15 cellular contexts compared by ENCODE assay signal in the genomic region with DNA sequence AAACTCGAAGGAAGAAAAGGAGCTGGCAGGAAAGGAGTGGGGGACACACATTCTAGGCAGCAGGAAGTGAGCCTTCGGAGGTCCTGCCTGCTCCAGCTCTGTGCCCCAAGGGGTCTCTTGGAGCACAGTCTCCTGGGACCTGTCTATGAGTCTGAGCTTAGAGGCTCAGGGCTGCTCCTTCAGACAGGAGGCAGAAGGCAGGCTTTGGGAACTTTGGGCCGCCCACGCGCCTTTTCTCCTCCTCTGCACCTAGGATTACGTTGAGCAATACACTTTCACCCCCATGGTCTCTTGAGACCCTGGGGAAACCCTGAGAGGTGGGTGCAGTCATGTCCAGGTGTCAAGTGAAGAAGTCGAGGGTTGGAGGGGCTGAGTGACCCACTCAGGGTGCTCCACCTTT. TPM values are rescaled to one million over a fixed set of nuclear protein-coding genes. Genes with fewer than 3 reads are reported as not detected.
DNase-seq lines count a peak whose midpoint lies in the region; ATAC-seq and TF ChIP-seq lines count a peak whose summit lies in the region.
"Had no signal": no experiment of that assay in that cellular context is flagged by ENCODE, and none has a peak within 500 bp of the region (broad histone marks: within the 10 kb centered on the region; RNA-seq: fewer than 3 reads in every experiment).

No MANE protein-coding gene starts in this region.

- H3K9me3 ChIP-seq in mucosa of rectum (ENCODE audit: control insufficient read depth in 2 of 2, low read length in 2 of 2) (no peaks in the 10 kb centered on the region), tibial artery (no peaks in the 10 kb centered on the region), PC-9 (ENCODE audit: insufficient read depth, low read depth) (no peaks in the 10 kb centered on the region)

- H3K4me1 ChIP-seq in mucosa of rectum (ENCODE audit: control insufficient read depth in 2 of 2, insufficient read depth in 2 of 2, low read length in 2 of 2) (peaks cover 43 to 48% of the 10 kb centered on the region in 2 donors), tibial artery (peaks cover 0 to 27% (median 14%) of the 10 kb centered on the region in 4 donors), PC-9 (replicated peaks; ENCODE audit: insufficient read depth) (peaks cover 34% of the 10 kb centered on the region)

- DNase-seq in NCI-H82 (lab: John Stamatoyannopoulos, UW) = peak; percentile 14
- DNase-seq in NCI-H82 treated with DMSO at 0.1 percent for 48 hours (lab: John Stamatoyannopoulos, UW; ENCODE audit: unreplicated experiment) = no peak
- no peak for DNase-seq in astrocyte of the spinal cord (ENCODE audit: low read depth, low spot score)
- no peak for DNase-seq in tibial artery
- DNase-seq in NCI-H1417 treated with DMSO at 0.1 percent for 48 hours (lab: John Stamatoyannopoulos, UW) = no peak
- DNase-seq in PC-9 = no peak
- DNase-seq: activated CD4-positive, alpha-beta T cell treated with anti-CD3 and anti-CD28 coated beads, Interleukin-2, amount 10 ng/mL, durations not matched to agents 7 days and 5 days; activated effector memory CD4-positive, alpha-beta T cell treated with Interleukin-2 at 50 U/mL for 16 hours; foreskin keratinocyte; NCI-H1092; NCI-H526 had no signal

- CTCF ChIA-PET in PC-9 (lab: Charles Lee) = no interaction called here

- H3K27me3 ChIP-seq in mucosa of rectum (ENCODE audit: control insufficient read depth in 2 of 2, insufficient read depth in 2 of 2, low read length in 2 of 2) (no peaks in the 10 kb centered on the region), tibial artery (no peaks in the 10 kb centered on the region), PC-9 (ENCODE audit: insufficient read depth, low read depth) (no peaks in the 10 kb centered on the region)
- H3K27me3 ChIP-seq: foreskin keratinocyte had no signal

- H3K36me3 ChIP-seq in mucosa of rectum (ENCODE audit: control insufficient read depth in 2 of 2, insufficient read depth in 2 of 2, low read length in 2 of 2) = no peaks in the 10 kb centered on the region
- peaks cover 0 to 24% (median 6%) of the 10 kb centered on the region in 3 donors for H3K36me3 ChIP-seq in tibial artery
- no peaks in the 10 kb centered on the region for H3K36me3 ChIP-seq in PC-9 (ENCODE audit: low read depth)

- peaks cover 20% of the 10 kb centered on the region for H3F3A ChIP-seq in PC-9 (ENCODE audit: insufficient read depth, low read depth)

- POLR2A ChIA-PET in PC-9 (lab: Charles Lee; ENCODE audit: unreplicated experiment) = interaction anchor here (0.5 kb wide), 1 partner anchor 18 kb away, joined by 3 read pairs; no protein-coding TSS in a partner anchor

- in situ Hi-C loops in astrocyte of the spinal cord (cut with HindIII; ENCODE audit: low sequenced_read_pairs) = no loop called here

- ATAC-seq in HG03196 (IDR thresholded peaks at IDR 0.05; ENCODE audit: unreplicated experiment) = no peak

- TF ChIP-seq CTCF in astrocyte of the spinal cord (IDR thresholded peaks at IDR 0.05; ENCODE audit: low read depth, low read length) (no peak), tibial artery (IDR thresholded peaks at IDR 0.05) (no peak), PC-9 (conservative IDR thresholded peaks at IDR 0.05) (no peak)

- H3K9me2 ChIP-seq in PC-9 (ENCODE audit: insufficient read depth) = no peaks in the 10 kb centered on the region

- intact Hi-C loops in tibial artery (cut with DNase I; ENCODE audit: low total_unique reads) (no loop called here), PC-9 (cut with micrococcal nuclease; ENCODE audit: unreplicated experiment) (loop anchor here (10.0 kb wide), 2 partner anchors 183 to 343 kb away; a partner anchor contains a TSS)

- H4K20me1 ChIP-seq in PC-9 (ENCODE audit: insufficient read depth) = no peaks in the 10 kb centered on the region

- peak overlapping the region in 1 of 2 donors; percentile 92 for H3K9ac ChIP-seq in mucosa of rectum (ENCODE audit: low read depth in 1 of 2, low read length in 2 of 2)

- H3K79me2 ChIP-seq in PC-9 (ENCODE audit: low read depth) = no peaks in the 10 kb centered on the region

- BruUV-seq in PC-9 (replicated peaks; lab: Mats Ljungman, UMichigan) = no TSS peak

- H2AFZ ChIP-seq in PC-9 = no peak overlapping the region

- no peak overlapping the region for H3K4me2 ChIP-seq in PC-9

- peak overlapping the region in 1 of 2 donors; percentile 79 for H3K27ac ChIP-seq in mucosa of rectum (ENCODE audit: low read depth in 2 of 2, low read length in 2 of 2)
- H3K27ac ChIP-seq in tibial artery = no peak overlapping the region
- H3K27ac ChIP-seq in PC-9 = no peak overlapping the region
- H3K27ac ChIP-seq: 22Rv1, foreskin keratinocyte, HL-60 had no signal

- peak overlapping the region; percentile 51 for H3K4me3 ChIP-seq in astrocyte of the spinal cord (ENCODE audit: low read depth, low read length)
- peak overlapping the region; percentile 17 to 87 for H3K4me3 ChIP-seq in mucosa of rectum (ENCODE audit: low read length in 2 of 2)
- H3K4me3 ChIP-seq in tibial artery = peak overlapping the region; percentile 52 to 59
- H3K4me3 ChIP-seq in PC-9 = no peak overlapping the region

RNA-seq across cellular contexts. Expression of a gene that starts 1.0 kb away (rescaled TPM):
- 11.5 and 12.9 TPM in 2 replicates for total RNA-seq in PC-9 (2021)

RNA-seq across cellular contexts. Expression of a gene that starts 16.2 kb away (rescaled TPM):
- 94.3 and 127 TPM in 2 replicates for total RNA-seq in PC-9 (2021)

RNA-seq across cellular contexts. Expression of a gene that starts 27.6 kb away (rescaled TPM):
- total RNA-seq in PC-9 (2021) = 4.7 and 6.4 TPM in 2 replicates

RNA-seq across cellular contexts. Expression of a gene that starts 33.5 kb away (rescaled TPM):
- total RNA-seq in PC-9 (2021) = 0.52 TPM in 1 of 2 replicates, not detected in the other
- total RNA-seq: activated CD4-positive, alpha-beta T cell treated with anti-CD3 and anti-CD28 coated beads, Interleukin-2, amount 10 ng/mL, durations not matched to agents 7 days and 5 days; foreskin keratinocyte had no signal

RNA-seq across cellular contexts. Expression of a gene that starts 59.7 kb away (rescaled TPM):
- 9.9 and 11.0 TPM in 2 replicates for total RNA-seq in PC-9 (2021)
